18 cellular contexts compared by ENCODE assay signal in genomic region chr14:51715250-51715649, GRCh38.
"Had no signal": no experiment of that assay in that cellular context is flagged by ENCODE, and none has a peak within 500 bp of the region (broad histone marks: within the 10 kb centered on the region; RNA-seq: fewer than 3 reads in every experiment).

No MANE protein-coding gene starts in this region.

- H3K36me3 Mint-ChIP-seq: natural killer cell treated with Interleukin-12 subunit alpha and Interleukin-12 subunit beta and Interleukin-15 and Interleukin-18, amount 100 ng/mL, for 72 hours had no signal

- H3K4me3 Mint-ChIP-seq: activated naive CD4-positive, alpha-beta T cell treated with anti-CD3 and anti-CD28 coated beads, Interleukin-2, amount 50 U/mL, for 24 hours; dendritic cell treated with granulocyte-macrophage colony-stimulating factor and Interleukin-4, amounts not matched to agents 40 ng/mL and 50 ng/mL, for 4 days; natural killer cell treated with Interleukin-12 subunit alpha and Interleukin-12 subunit beta and Interleukin-15 and Interleukin-18, amount 100 ng/mL, for 72 hours; T-helper 17 cell had no signal

- H3K4me1 Mint-ChIP-seq: activated naive CD4-positive, alpha-beta T cell treated with anti-CD3 and anti-CD28 coated beads, Interleukin-2, amount 50 U/mL, for 24 hours; T-helper 17 cell had no signal

- H3K4me3 ChIP-seq: ascending aorta, esophagus squamous epithelium, heart right ventricle, thyroid gland had no signal

- H3K36me3 ChIP-seq: WERI-Rb-1 had no signal

- H3K27me3 ChIP-seq: ascending aorta, esophagus squamous epithelium, heart right ventricle, thyroid gland had no signal

- H3K4me1 ChIP-seq: ascending aorta, esophagus squamous epithelium, heart right ventricle, thyroid gland had no signal

- DNase-seq: activated CD4-positive, alpha-beta T cell treated with anti-CD3 and anti-CD28 coated beads, Interleukin-2, amount 50 U/mL, for 48 hours; activated gamma-delta T cell; effector CD8-positive, alpha-beta T cell; esophagus squamous epithelium; heart right ventricle; immature natural killer cell; kidney glomerular epithelial cell; nucleus accumbens; stimulated activated CD4-positive, alpha-beta T cell treated with anti-CD3 and anti-CD28 coated beads, Interleukin-12 subunit alpha, Interleukin-12 subunit beta, amount 100 ng/mL, for 4 hours; stimulated activated CD4-positive, alpha-beta T cell treated with anti-CD3 and anti-CD28 coated beads, Interleukin-2, amount 100 ng/mL, for 24 hours; stimulated activated naive CD4-positive, alpha-beta T cell treated with Interleukin-2 at 50 U/mL for 16 hours; T-helper 17 cell; thyroid gland; WERI-Rb-1 had no signal

- ATAC-seq: natural killer cell treated with Interleukin-12 subunit alpha and Interleukin-12 subunit beta and Interleukin-15 and Interleukin-18, amount 100 ng/mL, for 72 hours; T-helper 17 cell had no signal

- H3K9me3 Mint-ChIP-seq: activated naive CD4-positive, alpha-beta T cell treated with anti-CD3 and anti-CD28 coated beads, Interleukin-2, amount 50 U/mL, for 24 hours; dendritic cell treated with granulocyte-macrophage colony-stimulating factor and Interleukin-4, amounts not matched to agents 40 ng/mL and 50 ng/mL, for 4 days; immature natural killer cell; natural killer cell treated with Interleukin-12 subunit alpha and Interleukin-12 subunit beta and Interleukin-15 and Interleukin-18, amount 100 ng/mL, for 72 hours had no signal

- H3K27me3 Mint-ChIP-seq: activated naive CD4-positive, alpha-beta T cell treated with anti-CD3 and anti-CD28 coated beads, Interleukin-2, amount 50 U/mL, for 24 hours; dendritic cell treated with granulocyte-macrophage colony-stimulating factor and Interleukin-4, amounts not matched to agents 40 ng/mL and 50 ng/mL, for 4 days had no signal

- H3K9me3 ChIP-seq: ascending aorta, esophagus squamous epithelium, heart right ventricle, thyroid gland had no signal

- H3K27ac ChIP-seq: ascending aorta, esophagus squamous epithelium, heart right ventricle, thyroid gland, WERI-Rb-1 had no signal

- H3K27ac Mint-ChIP-seq: activated naive CD4-positive, alpha-beta T cell treated with anti-CD3 and anti-CD28 coated beads, Interleukin-2, amount 50 U/mL, for 24 hours; dendritic cell treated with granulocyte-macrophage colony-stimulating factor and Interleukin-4, amounts not matched to agents 40 ng/mL and 50 ng/mL, for 4 days; immature natural killer cell; natural killer cell treated with Interleukin-12 subunit alpha and Interleukin-12 subunit beta and Interleukin-15 and Interleukin-18, amount 100 ng/mL, for 72 hours; T-helper 17 cell had no signal
